1 cellular context compared by ENCODE assay signal in the genomic region with DNA sequence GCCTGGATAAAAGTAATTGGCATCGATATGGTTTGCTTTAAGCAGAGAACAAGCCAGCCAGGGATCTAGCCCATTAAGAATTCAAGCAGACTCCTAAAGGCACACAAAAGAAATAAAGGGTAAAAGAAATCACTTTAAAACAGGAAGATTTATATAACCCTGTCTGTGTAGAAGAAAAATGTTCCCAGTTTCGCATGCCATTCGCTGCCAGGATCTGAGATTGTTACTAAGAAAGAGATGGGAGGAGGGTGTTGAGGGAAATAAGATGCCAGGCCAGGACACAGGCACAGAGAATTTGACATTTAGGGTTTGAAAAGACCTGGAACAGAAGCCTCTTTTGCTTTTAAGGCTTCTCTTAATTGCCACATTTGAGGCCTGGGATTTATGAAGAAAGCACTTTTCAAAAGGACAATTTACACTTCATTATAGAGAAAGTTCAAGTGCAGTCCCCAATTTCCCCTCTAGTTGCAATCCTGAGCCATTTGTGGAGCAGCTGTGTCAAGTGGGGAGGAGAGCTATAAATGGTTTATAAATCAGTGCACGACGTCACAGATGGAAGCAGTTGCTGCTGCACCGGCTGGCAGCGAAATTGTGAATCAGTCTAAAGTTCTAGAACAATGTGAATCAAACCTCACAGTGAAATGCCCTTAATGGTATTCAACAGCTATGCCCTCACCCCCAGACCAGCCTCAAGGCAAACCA.
TF ChIP-seq lines count a peak whose summit lies in the region.

No MANE protein-coding gene starts in this region.

TF ChIP-seq in GM12878, 131 proteins besides CTCF, POLR2A, EP300 and RAD21 (continued from another document):
- TF ChIP-seq, protein P1, sequence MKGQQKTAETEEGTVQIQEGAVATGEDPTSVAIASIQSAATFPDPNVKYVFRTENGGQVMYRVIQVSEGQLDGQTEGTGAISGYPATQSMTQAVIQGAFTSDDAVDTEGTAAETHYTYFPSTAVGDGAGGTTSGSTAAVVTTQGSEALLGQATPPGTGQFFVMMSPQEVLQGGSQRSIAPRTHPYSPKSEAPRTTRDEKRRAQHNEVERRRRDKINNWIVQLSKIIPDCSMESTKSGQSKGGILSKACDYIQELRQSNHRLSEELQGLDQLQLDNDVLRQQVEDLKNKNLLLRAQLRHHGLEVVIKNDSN (IDR thresholded peaks at IDR 0.05; ENCODE audit: borderline replicate concordance, extremely low read length, insufficient read depth, low read depth, low read length), result no peak
- no peak for TF ChIP-seq PRDM15 (CRISPR knock-in tag; IDR thresholded peaks at IDR 0.05)
- TF ChIP-seq SMAD5 (IDR thresholded peaks at IDR 0.05; ENCODE audit: low read depth), result no peak
- no peak for TF ChIP-seq SREBF2 (IDR thresholded peaks at IDR 0.05; ENCODE audit: low read length)
